In the genomic region with DNA sequence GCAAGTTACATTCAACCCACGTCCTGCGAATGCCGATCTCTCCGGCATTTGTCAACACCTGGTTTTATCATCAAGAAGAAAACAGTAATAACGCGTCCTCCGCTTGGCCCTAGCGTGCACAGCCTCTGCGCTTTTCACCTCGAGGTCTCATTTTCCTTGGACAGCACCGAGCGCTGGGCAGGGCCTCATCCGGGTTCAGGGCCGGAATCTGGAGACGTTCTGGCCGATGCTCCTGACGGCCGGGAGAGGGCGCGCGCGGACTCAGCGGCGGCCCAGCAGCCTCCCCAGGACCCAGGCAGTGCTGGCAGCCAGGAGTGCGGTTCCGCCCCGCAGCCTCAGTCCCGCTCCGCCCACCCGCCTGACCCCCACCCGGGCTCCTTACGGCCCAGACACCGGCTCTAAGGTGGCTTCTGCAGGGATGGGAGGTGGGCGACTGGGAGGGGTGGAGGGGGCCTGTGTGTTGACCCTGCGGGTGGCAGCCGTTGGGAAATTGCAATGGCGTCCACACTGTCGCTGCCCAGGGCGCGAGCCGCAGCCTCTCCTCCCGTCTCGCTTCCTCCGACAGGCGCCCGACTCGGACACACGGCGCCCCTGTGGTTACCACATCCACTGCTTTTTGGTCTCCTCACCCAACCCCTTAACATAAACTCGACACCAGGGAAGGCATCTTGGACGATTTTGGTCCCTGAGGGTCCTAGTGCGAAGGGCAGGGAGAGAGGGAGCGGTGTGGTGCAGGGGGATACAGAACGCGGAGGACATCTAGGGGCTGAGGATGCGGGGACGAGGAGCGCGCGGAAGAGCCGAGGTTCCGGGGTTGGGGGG, we compare ENCODE assay signal across 1 cellular context.
TF ChIP-seq lines count a peak whose summit lies in the region.

No MANE protein-coding gene starts in this region.

TF ChIP-seq in HEK293, 187 proteins besides CTCF, POLR2A, EP300 and RAD21 (continued from another document and continues in another):
- TF ChIP-seq, protein P1, sequence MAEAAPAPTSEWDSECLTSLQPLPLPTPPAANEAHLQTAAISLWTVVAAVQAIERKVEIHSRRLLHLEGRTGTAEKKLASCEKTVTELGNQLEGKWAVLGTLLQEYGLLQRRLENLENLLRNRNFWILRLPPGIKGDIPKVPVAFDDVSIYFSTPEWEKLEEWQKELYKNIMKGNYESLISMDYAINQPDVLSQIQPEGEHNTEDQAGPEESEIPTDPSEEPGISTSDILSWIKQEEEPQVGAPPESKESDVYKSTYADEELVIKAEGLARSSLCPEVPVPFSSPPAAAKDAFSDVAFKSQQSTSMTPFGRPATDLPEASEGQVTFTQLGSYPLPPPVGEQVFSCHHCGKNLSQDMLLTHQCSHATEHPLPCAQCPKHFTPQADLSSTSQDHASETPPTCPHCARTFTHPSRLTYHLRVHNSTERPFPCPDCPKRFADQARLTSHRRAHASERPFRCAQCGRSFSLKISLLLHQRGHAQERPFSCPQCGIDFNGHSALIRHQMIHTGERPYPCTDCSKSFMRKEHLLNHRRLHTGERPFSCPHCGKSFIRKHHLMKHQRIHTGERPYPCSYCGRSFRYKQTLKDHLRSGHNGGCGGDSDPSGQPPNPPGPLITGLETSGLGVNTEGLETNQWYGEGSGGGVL (tag by site-specific recombination; IDR thresholded peaks at IDR 0.05): peak; percentile 43; the same call in 1 of the 2 replicates
- TF ChIP-seq, protein P2, sequence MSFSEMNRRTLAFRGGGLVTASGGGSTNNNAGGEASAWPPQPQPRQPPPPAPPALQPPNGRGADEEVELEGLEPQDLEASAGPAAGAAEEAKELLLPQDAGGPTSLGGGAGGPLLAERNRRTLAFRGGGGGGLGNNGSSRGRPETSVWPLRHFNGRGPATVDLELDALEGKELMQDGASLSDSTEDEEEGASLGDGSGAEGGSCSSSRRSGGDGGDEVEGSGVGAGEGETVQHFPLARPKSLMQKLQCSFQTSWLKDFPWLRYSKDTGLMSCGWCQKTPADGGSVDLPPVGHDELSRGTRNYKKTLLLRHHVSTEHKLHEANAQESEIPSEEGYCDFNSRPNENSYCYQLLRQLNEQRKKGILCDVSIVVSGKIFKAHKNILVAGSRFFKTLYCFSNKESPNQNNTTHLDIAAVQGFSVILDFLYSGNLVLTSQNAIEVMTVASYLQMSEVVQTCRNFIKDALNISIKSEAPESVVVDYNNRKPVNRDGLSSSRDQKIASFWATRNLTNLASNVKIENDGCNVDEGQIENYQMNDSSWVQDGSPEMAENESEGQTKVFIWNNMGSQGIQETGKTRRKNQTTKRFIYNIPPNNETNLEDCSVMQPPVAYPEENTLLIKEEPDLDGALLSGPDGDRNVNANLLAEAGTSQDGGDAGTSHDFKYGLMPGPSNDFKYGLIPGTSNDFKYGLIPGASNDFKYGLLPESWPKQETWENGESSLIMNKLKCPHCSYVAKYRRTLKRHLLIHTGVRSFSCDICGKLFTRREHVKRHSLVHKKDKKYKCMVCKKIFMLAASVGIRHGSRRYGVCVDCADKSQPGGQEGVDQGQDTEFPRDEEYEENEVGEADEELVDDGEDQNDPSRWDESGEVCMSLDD (tag by site-specific recombination; IDR thresholded peaks at IDR 0.05): no peak
- no peak for TF ChIP-seq OSR2 (tag by site-specific recombination; IDR thresholded peaks at IDR 0.05)
- 0 out of 2 replicates have a peak, but pooled peaks have one; percentile 3 for TF ChIP-seq OVOL3 (tag by site-specific recombination; IDR thresholded peaks at IDR 0.05)
- TF ChIP-seq EGR2 (tag by site-specific recombination; IDR thresholded peaks at IDR 0.05; ENCODE audit: low read depth): peak; percentile 60; the same call in 1 of the 2 replicates
- TF ChIP-seq, protein P3, sequence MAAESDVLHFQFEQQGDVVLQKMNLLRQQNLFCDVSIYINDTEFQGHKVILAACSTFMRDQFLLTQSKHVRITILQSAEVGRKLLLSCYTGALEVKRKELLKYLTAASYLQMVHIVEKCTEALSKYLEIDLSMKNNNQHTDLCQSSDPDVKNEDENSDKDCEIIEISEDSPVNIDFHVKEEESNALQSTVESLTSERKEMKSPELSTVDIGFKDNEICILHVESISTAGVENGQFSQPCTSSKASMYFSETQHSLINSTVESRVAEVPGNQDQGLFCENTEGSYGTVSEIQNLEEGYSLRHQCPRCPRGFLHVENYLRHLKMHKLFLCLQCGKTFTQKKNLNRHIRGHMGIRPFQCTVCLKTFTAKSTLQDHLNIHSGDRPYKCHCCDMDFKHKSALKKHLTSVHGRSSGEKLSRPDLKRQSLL (tag by site-specific recombination; IDR thresholded peaks at IDR 0.05): peak; percentile 32; the same call in 1 of the 2 replicates
- TF ChIP-seq, protein P4, sequence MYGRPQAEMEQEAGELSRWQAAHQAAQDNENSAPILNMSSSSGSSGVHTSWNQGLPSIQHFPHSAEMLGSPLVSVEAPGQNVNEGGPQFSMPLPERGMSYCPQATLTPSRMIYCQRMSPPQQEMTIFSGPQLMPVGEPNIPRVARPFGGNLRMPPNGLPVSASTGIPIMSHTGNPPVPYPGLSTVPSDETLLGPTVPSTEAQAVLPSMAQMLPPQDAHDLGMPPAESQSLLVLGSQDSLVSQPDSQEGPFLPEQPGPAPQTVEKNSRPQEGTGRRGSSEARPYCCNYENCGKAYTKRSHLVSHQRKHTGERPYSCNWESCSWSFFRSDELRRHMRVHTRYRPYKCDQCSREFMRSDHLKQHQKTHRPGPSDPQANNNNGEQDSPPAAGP (tag by site-specific recombination; IDR thresholded peaks at IDR 0.05): peak; percentile 33; the same call in 1 of the 2 replicates
- peak; percentile 51; the same call in 1 of the 2 replicates for TF ChIP-seq ZIC2 (tag by site-specific recombination; IDR thresholded peaks at IDR 0.05)
- TF ChIP-seq ZSCAN30 (tag by site-specific recombination; IDR thresholded peaks at IDR 0.05): peak; percentile 75
- no peak for TF ChIP-seq ZNF155 (tag by site-specific recombination; IDR thresholded peaks at IDR 0.05)
- TF ChIP-seq HOXA7 (CRISPR knock-in tag; IDR thresholded peaks at IDR 0.05; ENCODE audit: borderline replicate concordance): no peak
- peak; percentile 38 for TF ChIP-seq GLIS2 (tag by site-specific recombination; IDR thresholded peaks at IDR 0.05)
- peak; percentile 48; the same call in 1 of the 2 replicates for TF ChIP-seq ZBTB20 (tag by site-specific recombination; IDR thresholded peaks at IDR 0.05)
- no peak for TF ChIP-seq ZNF670 (tag by site-specific recombination; IDR thresholded peaks at IDR 0.05; ENCODE audit: low read depth)
- TF ChIP-seq ZNF654 (tag by site-specific recombination; IDR thresholded peaks at IDR 0.05; ENCODE audit: low read depth): peak; percentile 13; the same call in 1 of the 2 replicates
- TF ChIP-seq SP3 (tag by site-specific recombination; IDR thresholded peaks at IDR 0.05): peak; percentile 73
- no peak for TF ChIP-seq ZNF138 (tag by site-specific recombination; IDR thresholded peaks at IDR 0.05; ENCODE audit: borderline replicate concordance)
- peak; percentile 70 for TF ChIP-seq SP2 (tag by site-specific recombination; IDR thresholded peaks at IDR 0.05)
- peak; percentile 33 for TF ChIP-seq ZNF629 (tag by site-specific recombination; IDR thresholded peaks at IDR 0.05)
- 0 out of 2 replicates have a peak, but pooled peaks have one; percentile 70 for TF ChIP-seq ZNF660 (tag by site-specific recombination; IDR thresholded peaks at IDR 0.05)
- peak; percentile 98 for TF ChIP-seq ZBTB17 (tag by site-specific recombination; IDR thresholded peaks at IDR 0.05)
- TF ChIP-seq, protein P5, sequence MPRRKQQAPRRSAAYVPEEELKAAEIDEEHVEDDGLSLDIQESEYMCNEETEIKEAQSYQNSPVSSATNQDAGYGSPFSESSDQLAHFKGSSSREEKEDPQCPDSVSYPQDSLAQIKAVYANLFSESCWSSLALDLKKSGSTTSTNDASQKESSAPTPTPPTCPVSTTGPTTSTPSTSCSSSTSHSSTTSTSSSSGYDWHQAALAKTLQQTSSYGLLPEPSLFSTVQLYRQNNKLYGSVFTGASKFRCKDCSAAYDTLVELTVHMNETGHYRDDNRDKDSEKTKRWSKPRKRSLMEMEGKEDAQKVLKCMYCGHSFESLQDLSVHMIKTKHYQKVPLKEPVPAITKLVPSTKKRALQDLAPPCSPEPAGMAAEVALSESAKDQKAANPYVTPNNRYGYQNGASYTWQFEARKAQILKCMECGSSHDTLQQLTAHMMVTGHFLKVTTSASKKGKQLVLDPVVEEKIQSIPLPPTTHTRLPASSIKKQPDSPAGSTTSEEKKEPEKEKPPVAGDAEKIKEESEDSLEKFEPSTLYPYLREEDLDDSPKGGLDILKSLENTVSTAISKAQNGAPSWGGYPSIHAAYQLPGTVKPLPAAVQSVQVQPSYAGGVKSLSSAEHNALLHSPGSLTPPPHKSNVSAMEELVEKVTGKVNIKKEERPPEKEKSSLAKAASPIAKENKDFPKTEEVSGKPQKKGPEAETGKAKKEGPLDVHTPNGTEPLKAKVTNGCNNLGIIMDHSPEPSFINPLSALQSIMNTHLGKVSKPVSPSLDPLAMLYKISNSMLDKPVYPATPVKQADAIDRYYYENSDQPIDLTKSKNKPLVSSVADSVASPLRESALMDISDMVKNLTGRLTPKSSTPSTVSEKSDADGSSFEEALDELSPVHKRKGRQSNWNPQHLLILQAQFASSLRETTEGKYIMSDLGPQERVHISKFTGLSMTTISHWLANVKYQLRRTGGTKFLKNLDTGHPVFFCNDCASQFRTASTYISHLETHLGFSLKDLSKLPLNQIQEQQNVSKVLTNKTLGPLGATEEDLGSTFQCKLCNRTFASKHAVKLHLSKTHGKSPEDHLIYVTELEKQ (tag by site-specific recombination; IDR thresholded peaks at IDR 0.05; ENCODE audit: borderline replicate concordance): no peak
- TF ChIP-seq, protein P6, sequence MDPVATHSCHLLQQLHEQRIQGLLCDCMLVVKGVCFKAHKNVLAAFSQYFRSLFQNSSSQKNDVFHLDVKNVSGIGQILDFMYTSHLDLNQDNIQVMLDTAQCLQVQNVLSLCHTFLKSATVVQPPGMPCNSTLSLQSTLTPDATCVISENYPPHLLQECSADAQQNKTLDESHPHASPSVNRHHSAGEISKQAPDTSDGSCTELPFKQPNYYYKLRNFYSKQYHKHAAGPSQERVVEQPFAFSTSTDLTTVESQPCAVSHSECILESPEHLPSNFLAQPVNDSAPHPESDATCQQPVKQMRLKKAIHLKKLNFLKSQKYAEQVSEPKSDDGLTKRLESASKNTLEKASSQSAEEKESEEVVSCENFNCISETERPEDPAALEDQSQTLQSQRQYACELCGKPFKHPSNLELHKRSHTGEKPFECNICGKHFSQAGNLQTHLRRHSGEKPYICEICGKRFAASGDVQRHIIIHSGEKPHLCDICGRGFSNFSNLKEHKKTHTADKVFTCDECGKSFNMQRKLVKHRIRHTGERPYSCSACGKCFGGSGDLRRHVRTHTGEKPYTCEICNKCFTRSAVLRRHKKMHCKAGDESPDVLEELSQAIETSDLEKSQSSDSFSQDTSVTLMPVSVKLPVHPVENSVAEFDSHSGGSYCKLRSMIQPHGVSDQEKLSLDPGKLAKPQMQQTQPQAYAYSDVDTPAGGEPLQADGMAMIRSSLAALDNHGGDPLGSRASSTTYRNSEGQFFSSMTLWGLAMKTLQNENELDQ (tag by site-specific recombination; IDR thresholded peaks at IDR 0.05; ENCODE audit: low read depth): no peak
- no peak for TF ChIP-seq ZNF221 (tag by site-specific recombination; IDR thresholded peaks at IDR 0.05; ENCODE audit: borderline replicate concordance)
- no peak for TF ChIP-seq ZNF571 (tag by site-specific recombination; IDR thresholded peaks at IDR 0.05)
- TF ChIP-seq, protein P7, sequence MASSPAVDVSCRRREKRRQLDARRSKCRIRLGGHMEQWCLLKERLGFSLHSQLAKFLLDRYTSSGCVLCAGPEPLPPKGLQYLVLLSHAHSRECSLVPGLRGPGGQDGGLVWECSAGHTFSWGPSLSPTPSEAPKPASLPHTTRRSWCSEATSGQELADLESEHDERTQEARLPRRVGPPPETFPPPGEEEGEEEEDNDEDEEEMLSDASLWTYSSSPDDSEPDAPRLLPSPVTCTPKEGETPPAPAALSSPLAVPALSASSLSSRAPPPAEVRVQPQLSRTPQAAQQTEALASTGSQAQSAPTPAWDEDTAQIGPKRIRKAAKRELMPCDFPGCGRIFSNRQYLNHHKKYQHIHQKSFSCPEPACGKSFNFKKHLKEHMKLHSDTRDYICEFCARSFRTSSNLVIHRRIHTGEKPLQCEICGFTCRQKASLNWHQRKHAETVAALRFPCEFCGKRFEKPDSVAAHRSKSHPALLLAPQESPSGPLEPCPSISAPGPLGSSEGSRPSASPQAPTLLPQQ (tag by site-specific recombination; IDR thresholded peaks at IDR 0.05): 0 out of 2 replicates have a peak, but pooled peaks have one; percentile 37
- peak; percentile 57; the same call in 1 of the 2 replicates for TF ChIP-seq ZFP3 (tag by site-specific recombination; IDR thresholded peaks at IDR 0.05; ENCODE audit: low read depth)
- TF ChIP-seq TRIM28 (IDR thresholded peaks at IDR 0.05; ENCODE audit: borderline replicate concordance, low read length): no peak
- TF ChIP-seq ZNF776 (tag by site-specific recombination; IDR thresholded peaks at IDR 0.05; ENCODE audit: borderline replicate concordance): no peak
- TF ChIP-seq, protein P8, sequence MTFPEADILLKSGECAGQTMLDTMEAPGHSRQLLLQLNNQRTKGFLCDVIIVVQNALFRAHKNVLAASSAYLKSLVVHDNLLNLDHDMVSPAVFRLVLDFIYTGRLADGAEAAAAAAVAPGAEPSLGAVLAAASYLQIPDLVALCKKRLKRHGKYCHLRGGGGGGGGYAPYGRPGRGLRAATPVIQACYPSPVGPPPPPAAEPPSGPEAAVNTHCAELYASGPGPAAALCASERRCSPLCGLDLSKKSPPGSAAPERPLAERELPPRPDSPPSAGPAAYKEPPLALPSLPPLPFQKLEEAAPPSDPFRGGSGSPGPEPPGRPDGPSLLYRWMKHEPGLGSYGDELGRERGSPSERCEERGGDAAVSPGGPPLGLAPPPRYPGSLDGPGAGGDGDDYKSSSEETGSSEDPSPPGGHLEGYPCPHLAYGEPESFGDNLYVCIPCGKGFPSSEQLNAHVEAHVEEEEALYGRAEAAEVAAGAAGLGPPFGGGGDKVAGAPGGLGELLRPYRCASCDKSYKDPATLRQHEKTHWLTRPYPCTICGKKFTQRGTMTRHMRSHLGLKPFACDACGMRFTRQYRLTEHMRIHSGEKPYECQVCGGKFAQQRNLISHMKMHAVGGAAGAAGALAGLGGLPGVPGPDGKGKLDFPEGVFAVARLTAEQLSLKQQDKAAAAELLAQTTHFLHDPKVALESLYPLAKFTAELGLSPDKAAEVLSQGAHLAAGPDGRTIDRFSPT (tag by site-specific recombination; IDR thresholded peaks at IDR 0.05): peak; percentile 78
- no peak for TF ChIP-seq ZNF404 (tag by site-specific recombination; IDR thresholded peaks at IDR 0.05)
- TF ChIP-seq KLF1 (tag by site-specific recombination; IDR thresholded peaks at IDR 0.05): peak; percentile 69
- no peak for TF ChIP-seq ZNF544 (tag by site-specific recombination; IDR thresholded peaks at IDR 0.05)
- peak; percentile 53; the same call in 1 of the 2 replicates for TF ChIP-seq KLF16 (tag by site-specific recombination; IDR thresholded peaks at IDR 0.05)
- TF ChIP-seq ZNF837 (tag by site-specific recombination; IDR thresholded peaks at IDR 0.05): peak; percentile 12; the same call in 1 of the 2 replicates
- peak; percentile 86 for TF ChIP-seq KLF9 (tag by site-specific recombination; IDR thresholded peaks at IDR 0.05; ENCODE audit: low read depth)
- peak; percentile 64; the same call in 1 of the 2 replicates for TF ChIP-seq KLF8 (tag by site-specific recombination; IDR thresholded peaks at IDR 0.05)
- peak; percentile 65 for TF ChIP-seq ZBTB8A (tag by site-specific recombination; IDR thresholded peaks at IDR 0.05)
